Comparison of ENCODE assay signal across 9 cellular contexts in genomic region chr2:12507295-12507694, GRCh38.
A peak's percentile ranks its signal among the peaks of the same experiment; 100 is the strongest.
DNase-seq lines count a peak whose midpoint lies in the region; ATAC-seq and TF ChIP-seq lines count a peak whose summit lies in the region.
"Had no signal": no experiment of that assay in that cellular context is flagged by ENCODE, and none has a peak within 500 bp of the region (broad histone marks: within the 10 kb centered on the region; RNA-seq: fewer than 3 reads in every experiment).

No MANE protein-coding gene starts in this region.

- no peak overlapping the region for H3K4me2 ChIP-seq in Karpas-422 (ENCODE audit: low read depth, low read length, poor library complexity, severe bottlenecking)

- H3K9me3 Mint-ChIP-seq in CD8-positive, alpha-beta memory T cell = no peaks in the 10 kb centered on the region
- peaks cover 12% of the 10 kb centered on the region for H3K9me3 Mint-ChIP-seq in activated CD4-positive, alpha-beta memory T cell treated with anti-CD3 and anti-CD28 coated beads, Interleukin-2, amount 10 ng/mL, durations not matched to agents 7 days and 5 days

- H3K36me3 Mint-ChIP-seq in CD8-positive, alpha-beta memory T cell = peaks cover 0 to 10% (median 0%) of the 10 kb centered on the region in 3 donors
- H3K36me3 Mint-ChIP-seq in activated CD4-positive, alpha-beta memory T cell treated with anti-CD3 and anti-CD28 coated beads, Interleukin-2, amount 10 ng/mL, durations not matched to agents 7 days and 5 days (ENCODE audit: low read depth) = peaks cover 37% of the 10 kb centered on the region

- in situ Hi-C loops in gastrocnemius medialis (cut with MboI; ENCODE audit: low sequenced_read_pairs in 4 of 4) = no loop called here

- H3K27ac Mint-ChIP-seq in CD8-positive, alpha-beta memory T cell = peak overlapping the region; percentile 47 to 90 (median 86)
- peak overlapping the region; percentile 68 for H3K27ac Mint-ChIP-seq in activated CD4-positive, alpha-beta memory T cell treated with anti-CD3 and anti-CD28 coated beads, Interleukin-2, amount 10 ng/mL, durations not matched to agents 7 days and 5 days

- CTCF ChIA-PET in CD8-positive, alpha-beta memory T cell (lab: Charles Lee) = interaction anchor here (1.7 kb wide), 1 partner anchor 210 kb away, joined by 4 read pairs; the partner anchor contains the start of gene TRIB2
- CTCF ChIA-PET in activated CD4-positive, alpha-beta memory T cell treated with anti-CD3 and anti-CD28 coated beads, Interleukin-2, amount 10 ng/mL, durations not matched to agents 7 days and 5 days (lab: Charles Lee) = interaction anchor here (1.6 kb wide), 1 partner anchor 54 kb away, joined by 3 read pairs; no protein-coding TSS in a partner anchor

- TF ChIP-seq CTCF in foreskin fibroblast (IDR thresholded peaks at IDR 0.05; ENCODE audit: low read depth, low read length) (no peak), gastrocnemius medialis (IDR thresholded peaks at IDR 0.05 in 4 of 5, conservative IDR thresholded peaks at IDR 0.05 in 1 of 5) (no peak), stomach (IDR thresholded peaks at IDR 0.05) (no peak)

- H3K9me3 ChIP-seq in CD8-positive, alpha-beta memory T cell (ENCODE audit: low read length) = no peaks in the 10 kb centered on the region
- H3K9me3 ChIP-seq in Karpas-422 (ENCODE audit: low read length) (no peaks in the 10 kb centered on the region), gastrocnemius medialis (no peaks in the 10 kb centered on the region), stomach (no peaks in the 10 kb centered on the region)
- H3K9me3 ChIP-seq: lower lobe of right lung had no signal

- H3K27ac ChIP-seq in CD8-positive, alpha-beta memory T cell (ENCODE audit: low read depth, low read length) = no peak overlapping the region
- H3K27ac ChIP-seq in Karpas-422 (ENCODE audit: low read length) (no peak overlapping the region), gastrocnemius medialis (no peak overlapping the region), stomach (no peak overlapping the region)
- H3K27ac ChIP-seq: lower lobe of right lung had no signal

- no peaks in the 10 kb centered on the region for H4K20me1 ChIP-seq in Karpas-422 (ENCODE audit: insufficient read depth, low read depth, low read length)

- peak in 4 of 5 donors; percentile 25 to 77 (median 39) for DNase-seq in CD8-positive, alpha-beta memory T cell
- DNase-seq in Karpas-422 = peak; percentile 66
- peak; percentile 74 for DNase-seq in activated CD4-positive, alpha-beta memory T cell treated with anti-CD3 and anti-CD28 coated beads, Interleukin-2, amount 10 ng/mL, durations not matched to agents 7 days and 5 days
- peak; percentile 93 to 96 for DNase-seq in foreskin fibroblast
- DNase-seq in gastrocnemius medialis = no peak
- no peak for DNase-seq in stomach
- no peak for DNase-seq in OCI-M2 (lab: John Stamatoyannopoulos, UW; ENCODE audit: unreplicated experiment)
- DNase-seq: lower lobe of right lung had no signal

- no peak for TF ChIP-seq POLR2A in gastrocnemius medialis (IDR thresholded peaks at IDR 0.05)
- no peak for TF ChIP-seq POLR2A in stomach (IDR thresholded peaks at IDR 0.05)

- H3K27me3 Mint-ChIP-seq in CD8-positive, alpha-beta memory T cell = no peaks in the 10 kb centered on the region
- H3K27me3 Mint-ChIP-seq in activated CD4-positive, alpha-beta memory T cell treated with anti-CD3 and anti-CD28 coated beads, Interleukin-2, amount 10 ng/mL, durations not matched to agents 7 days and 5 days = peaks cover 6% of the 10 kb centered on the region

- H2AFZ ChIP-seq in Karpas-422 (ENCODE audit: low read length) = no peak overlapping the region

- no peaks in the 10 kb centered on the region for H3K27me3 ChIP-seq in CD8-positive, alpha-beta memory T cell (ENCODE audit: insufficient read depth, low read length, poor library complexity, severe bottlenecking)
- H3K27me3 ChIP-seq in Karpas-422 (ENCODE audit: low read length) (0 out of 2 replicates have a peak, but pooled peaks cover 3% of the 10 kb centered on the region), gastrocnemius medialis (no peaks in the 10 kb centered on the region), stomach (no peaks in the 10 kb centered on the region)

- peaks cover 70% of the 10 kb centered on the region for H3K4me1 ChIP-seq in CD8-positive, alpha-beta memory T cell (ENCODE audit: insufficient read depth, low read length)
- H3K4me1 ChIP-seq in Karpas-422 (ENCODE audit: low read length) (no peaks in the 10 kb centered on the region), gastrocnemius medialis (no peaks in the 10 kb centered on the region), stomach (no peaks in the 10 kb centered on the region)

- H3K4me1 Mint-ChIP-seq in CD8-positive, alpha-beta memory T cell = peaks cover 71 to 97% (median 85%) of the 10 kb centered on the region in 3 donors
- H3K4me1 Mint-ChIP-seq in activated CD4-positive, alpha-beta memory T cell treated with anti-CD3 and anti-CD28 coated beads, Interleukin-2, amount 10 ng/mL, durations not matched to agents 7 days and 5 days = peaks cover 71% of the 10 kb centered on the region

- H3K36me3 ChIP-seq in CD8-positive, alpha-beta memory T cell (ENCODE audit: insufficient read depth, low read length) = no peaks in the 10 kb centered on the region
- H3K36me3 ChIP-seq in Karpas-422 (ENCODE audit: insufficient read depth, low read length) = no peaks in the 10 kb centered on the region
- no peaks in the 10 kb centered on the region for H3K36me3 ChIP-seq in gastrocnemius medialis
- no peaks in the 10 kb centered on the region for H3K36me3 ChIP-seq in stomach
- H3K36me3 ChIP-seq: lower lobe of right lung had no signal

- H3K9me2 ChIP-seq in Karpas-422 (replicated peaks; ENCODE audit: insufficient read depth, low read length) = no peaks in the 10 kb centered on the region

- WGBS in stomach, 5 donors = 73 to 85% (median 83%) methylated on average over 7 of the region's 7 CpGs

- ATAC-seq in GM21786 (IDR thresholded peaks at IDR 0.05; ENCODE audit: unreplicated experiment) (peak; percentile 83), gastrocnemius medialis (no peak)

- H3K4me3 Mint-ChIP-seq in CD8-positive, alpha-beta memory T cell = peak overlapping the region in 6 of 7 donors; percentile 44 to 86 (median 62)
- no peak overlapping the region for H3K4me3 Mint-ChIP-seq in activated CD4-positive, alpha-beta memory T cell treated with anti-CD3 and anti-CD28 coated beads, Interleukin-2, amount 10 ng/mL, durations not matched to agents 7 days and 5 days

- no peak overlapping the region for H3K4me3 ChIP-seq in CD8-positive, alpha-beta memory T cell (ENCODE audit: low read length)
- H3K4me3 ChIP-seq in Karpas-422 (ENCODE audit: low read length) = no peak overlapping the region
- H3K4me3 ChIP-seq in foreskin fibroblast (ENCODE audit: low read depth in 1 of 2, low read length in 2 of 2) = no peak overlapping the region
- no peak overlapping the region for H3K4me3 ChIP-seq in gastrocnemius medialis
- H3K4me3 ChIP-seq in stomach = no peak overlapping the region
- H3K4me3 ChIP-seq: lower lobe of right lung had no signal

- POLR2A ChIA-PET in CD8-positive, alpha-beta memory T cell (lab: Charles Lee) = interaction anchor here (1.0 kb wide), 1 partner anchor 8 kb away, joined by 4 read pairs; no protein-coding TSS in a partner anchor
- POLR2A ChIA-PET in activated CD4-positive, alpha-beta memory T cell treated with anti-CD3 and anti-CD28 coated beads, Interleukin-2, amount 10 ng/mL, durations not matched to agents 7 days and 5 days (lab: Charles Lee) = interaction anchor here (0.7 to 1.5 kb wide), 3 partner anchors 18 to 209 kb away, joined by 3 to 9 read pairs (median 4); partner anchors contain the start of gene TRIB2

- no peak overlapping the region for H3K9ac ChIP-seq in Karpas-422 (ENCODE audit: low read length)

- TF ChIP-seq EP300 in stomach (IDR thresholded peaks at IDR 0.05) = no peak

- intact Hi-C loops in gastrocnemius medialis (cut with DNase I; ENCODE audit: low total_unique reads) (no loop called here), stomach (cut with DNase I; ENCODE audit: low total_unique reads) (no loop called here)

- H3K79me2 ChIP-seq in Karpas-422 (ENCODE audit: low read length) = no peaks in the 10 kb centered on the region

Comparison
In these comparisons a context has a peak if more than half of its experiments do, and no peak if none do; other contexts are left out.
1. DNase-seq: peak in CD8-positive, alpha-beta memory T cell (4 of 5), Karpas-422 (single experiment), activated CD4-positive, alpha-beta memory T cell treated with anti-CD3 and anti-CD28 coated beads, Interleukin-2, amount 10 ng/mL, durations not matched to agents 7 days and 5 days (single experiment) and foreskin fibroblast (2 of 2); none in gastrocnemius medialis (0 of 2), stomach (single experiment) and OCI-M2 (single experiment).